9 cellular contexts compared by ENCODE assay signal in genomic region chr1:207454046-207454964, GRCh38. TPM values are rescaled to one million over a fixed set of nuclear protein-coding genes. Genes with fewer than 3 reads are reported as not detected.
DNase-seq lines count a peak whose midpoint lies in the region; ATAC-seq and TF ChIP-seq lines count a peak whose summit lies in the region.
"Had no signal": no experiment of that assay in that cellular context is flagged by ENCODE, and none has a peak within 500 bp of the region (broad histone marks: within the 10 kb centered on the region; RNA-seq: fewer than 3 reads in every experiment).

CR2 (plus strand) TSS chr1:207454328; CDS start chr1:207454419, 91 bp downstream.

- TF ChIP-seq CTCF in DOHH2 (IDR thresholded peaks at IDR 0.05; ENCODE audit: low read depth, low read length, poor library complexity, severe bottlenecking): peak; percentile 61

- no peaks in the 10 kb centered on the region for H3K9me2 ChIP-seq in DOHH2 (replicated peaks; ENCODE audit: control insufficient read depth, low read length)

- H3K36me3 ChIP-seq in DOHH2 (ENCODE audit: control insufficient read depth, low read length): no peaks in the 10 kb centered on the region

- H3K4me1 ChIP-seq in DOHH2 (ENCODE audit: control insufficient read depth, low read length): peaks cover 15% of the 10 kb centered on the region
- H3K4me1 ChIP-seq in mononuclear cell (ENCODE audit: insufficient read depth, low read length): peaks cover 22% of the 10 kb centered on the region

- H3K4me3 ChIP-seq in DOHH2 (ENCODE audit: low read length) (peak within 1 kb of the TSS; percentile 64), mononuclear cell (ENCODE audit: low read length) (peak within 1 kb of the TSS; percentile 39)

- DNase-seq in HuH-7 (ENCODE audit: low spot score) (peak; percentile 28), SHP77 treated with DMSO at 0.1 percent for 48 hours (lab: John Stamatoyannopoulos, UW) (no peak)
- DNase-seq in activated CD4-positive, alpha-beta T cell treated with anti-CD3 and anti-CD28 coated beads for 4 hours: peak; percentile 15 to 40
- DNase-seq in effector CD4-positive, alpha-beta T cell: peak; percentile 3
- DNase-seq in stimulated activated CD8-positive, alpha-beta memory T cell treated with anti-CD3 and anti-CD28 coated beads, Interleukin-7, amount 100 ng/mL, for 4 hours (ENCODE audit: low read depth in 2 of 2): peak; percentile 33 to 65

- H3K4me2 ChIP-seq in DOHH2 (ENCODE audit: low read length): peak within 1 kb of the TSS; percentile 75

- ATAC-seq in GM21390 (IDR thresholded peaks at IDR 0.05; ENCODE audit: unreplicated experiment): peak; percentile 69

- H4K20me1 ChIP-seq in DOHH2 (ENCODE audit: control insufficient read depth, insufficient read depth, low read depth, low read length): no peaks in the 10 kb centered on the region

- no peaks in the 10 kb centered on the region for H3F3A ChIP-seq in DOHH2 (ENCODE audit: control insufficient read depth, insufficient read depth)

- no peaks in the 10 kb centered on the region for H3K79me2 ChIP-seq in DOHH2 (ENCODE audit: control insufficient read depth, low read length)

- H3K9me3 ChIP-seq in DOHH2 (ENCODE audit: control insufficient read depth, insufficient read depth, low read length) (no peaks in the 10 kb centered on the region), mononuclear cell (ENCODE audit: low read depth, low read length) (no peaks in the 10 kb centered on the region)

- no peak within 1 kb of the TSS for H3K27ac ChIP-seq in DOHH2 (ENCODE audit: low read depth, low read length)

- H3K27me3 ChIP-seq in DOHH2 (ENCODE audit: control insufficient read depth, low read length) (peaks cover 56% of the 10 kb centered on the region), mononuclear cell (ENCODE audit: insufficient read depth, low read length) (peaks cover 64% of the 10 kb centered on the region)

RNA-seq across cellular contexts. Expression of gene CR2, which starts in this region (rescaled TPM):
- total RNA-seq in mononuclear cell: 1.4 TPM
- total RNA-seq: T-helper 1 cell treated with Interleukin-12 subunit alpha and Interleukin-12 subunit beta and Interleukin-4 antibody, amounts not matched to agents 30 ng/mL and 1 ng/mL, for 36 hours had no signal
